ENCODE assay signal across 22 cellular contexts in genomic region chr9:135979472-135980166, GRCh38. TPM values are rescaled to one million over a fixed set of nuclear protein-coding genes. Genes with fewer than 3 reads are reported as not detected.
A peak's percentile ranks its signal among the peaks of the same experiment; 100 is the strongest.
DNase-seq lines count a peak whose midpoint lies in the region; ATAC-seq and TF ChIP-seq lines count a peak whose summit lies in the region.
"Had no signal": no experiment of that assay in that cellular context is flagged by ENCODE, and none has a peak within 500 bp of the region (broad histone marks: within the 10 kb centered on the region; RNA-seq: fewer than 3 reads in every experiment).

No MANE protein-coding gene starts in this region.

- no peaks in the 10 kb centered on the region for H3K27me3 Mint-ChIP-seq in effector memory CD8-positive, alpha-beta T cell
- peaks cover 3% of the 10 kb centered on the region for H3K27me3 Mint-ChIP-seq in glutamatergic neuron (ENCODE audit: unreplicated experiment)

- POLR2A ChIA-PET in RWPE1 (lab: Yijun Ruan, JAX; ENCODE audit: low non-redundant PET) = no interaction called here

- H3K36me3 Mint-ChIP-seq in effector memory CD8-positive, alpha-beta T cell (ENCODE audit: insufficient read depth) = peaks cover 8% of the 10 kb centered on the region
- no peaks in the 10 kb centered on the region for H3K36me3 Mint-ChIP-seq in glutamatergic neuron (ENCODE audit: unreplicated experiment)
- H3K36me3 Mint-ChIP-seq: brain had no signal

- no peak for ATAC-seq in effector memory CD8-positive, alpha-beta T cell (replicated peaks)
- ATAC-seq: K562 had no signal

- peak; percentile 56 for DNase-seq in DMS 273 (lab: John Stamatoyannopoulos, UW; ENCODE audit: unreplicated experiment)
- DNase-seq in DMS 273 treated with DMSO at 0.1 percent for 48 hours (lab: John Stamatoyannopoulos, UW) = no peak
- no peak for DNase-seq in RWPE1 (ENCODE audit: low spot score)
- no peak for DNase-seq in effector memory CD8-positive, alpha-beta T cell
- peak in 1 of 49 donors; percentile 58 for DNase-seq in substantia nigra (lab: John Stamatoyannopoulos, UW)
- DNase-seq in activated CD8-positive, alpha-beta memory T cell treated with anti-CD3 and anti-CD28 coated beads, Interleukin-2, amount 50 U/mL, for 4 hours = no peak
- DNase-seq in NCI-H2227 (lab: John Stamatoyannopoulos, UW; ENCODE audit: unreplicated experiment) = no peak
- no peak for DNase-seq in glutamatergic neuron
- DNase-seq: adrenal gland, COR-L47, DMS79 treated with DMSO at 0.1 percent for 48 hours, GF-D8, lower lobe of right lung, NCI-H1105 treated with DMSO at 0.1 percent for 48 hours, NCI-H1930, NCI-H526 treated with DMSO at 0.1 percent for 48 hours, Peyer's patch, SJCRH30 had no signal

- peak overlapping the region; percentile 15 for H3K27ac ChIP-seq in RWPE1
- peak overlapping the region; percentile 5 for H3K27ac ChIP-seq in substantia nigra (ENCODE audit: low read depth, low read length, poor library complexity, severe bottlenecking)
- H3K27ac ChIP-seq: epithelial cell of prostate, parathyroid adenoma, Peyer's patch, SJCRH30 had no signal

- no peak for TF ChIP-seq CTCF in RWPE1 (conservative IDR thresholded peaks at IDR 0.05; ENCODE audit: low read depth)
- TF ChIP-seq CTCF in glutamatergic neuron (IDR thresholded peaks at IDR 0.05; ENCODE audit: partially characterized antibody, unreplicated experiment) = no peak

- no peak overlapping the region for H3K27ac Mint-ChIP-seq in effector memory CD8-positive, alpha-beta T cell
- no peak overlapping the region for H3K27ac Mint-ChIP-seq in glutamatergic neuron (ENCODE audit: unreplicated experiment)

- H3K4me3 Mint-ChIP-seq in effector memory CD8-positive, alpha-beta T cell = peak overlapping the region; percentile 29 to 47
- no peak overlapping the region for H3K4me3 Mint-ChIP-seq in glutamatergic neuron (ENCODE audit: unreplicated experiment)
- H3K4me3 Mint-ChIP-seq: brain had no signal

- H3K4me1 Mint-ChIP-seq in effector memory CD8-positive, alpha-beta T cell (ENCODE audit: low read depth in 2 of 2) = peaks cover 5 to 6% of the 10 kb centered on the region in 2 donors
- H3K4me1 Mint-ChIP-seq in glutamatergic neuron (ENCODE audit: low read depth, unreplicated experiment) = peaks cover 13% of the 10 kb centered on the region

- H3K9me3 Mint-ChIP-seq in effector memory CD8-positive, alpha-beta T cell = no peaks in the 10 kb centered on the region
- H3K9me3 Mint-ChIP-seq in glutamatergic neuron (ENCODE audit: unreplicated experiment) = peaks cover 5% of the 10 kb centered on the region

- CTCF ChIA-PET in RWPE1 (lab: Yijun Ruan, JAX) = no interaction called here

RNA-seq across cellular contexts. Expression of gene UBAC1, which starts 18.4 kb away (rescaled TPM):
- total RNA-seq in glutamatergic neuron (ENCODE audit: unreplicated experiment) = 48.4 TPM
